22 cellular contexts compared by ENCODE assay signal in genomic region chr5:138737494-138738265, GRCh38. TPM values are rescaled to one million over a fixed set of nuclear protein-coding genes. Genes with fewer than 3 reads are reported as not detected.
DNase-seq lines count a peak whose midpoint lies in the region; ATAC-seq and TF ChIP-seq lines count a peak whose summit lies in the region.
"Had no signal": no experiment of that assay in that cellular context is flagged by ENCODE, and none has a peak within 500 bp of the region (broad histone marks: within the 10 kb centered on the region; RNA-seq: fewer than 3 reads in every experiment).

No MANE protein-coding gene starts in this region.

- no peak overlapping the region for H3K4me3 Mint-ChIP-seq in stimulated activated naive CD8-positive, alpha-beta T cell treated with anti-CD3 and anti-CD28 coated beads, Interleukin-15, Interleukin-2, amounts not matched to agents 100 ng/mL and 50 ng/mL, for 24 hours
- H3K4me3 Mint-ChIP-seq in stimulated activated naive CD8-positive, alpha-beta T cell treated with anti-CD3 and anti-CD28 coated beads, Interleukin-15, amount 100 ng/mL, for 72 hours, result no peak overlapping the region
- H3K4me3 Mint-ChIP-seq in type B pancreatic cell, result no peak overlapping the region
- H3K4me3 Mint-ChIP-seq: activated B cell treated with CpG ODN at 0.5 μM for 24 hours, endodermal cell had no signal

- H3K9me3 ChIP-seq in esophagus (ENCODE audit: control insufficient read depth in 2 of 2, insufficient read depth in 1 of 2, low read depth in 1 of 2, low read length in 1 of 2) (no peaks in the 10 kb centered on the region), heart right ventricle (no peaks in the 10 kb centered on the region)
- H3K9me3 ChIP-seq: Caco-2, sigmoid colon, transverse colon had no signal

- H3K27ac ChIP-seq in esophagus (ENCODE audit: low read depth in 2 of 2, low read length in 1 of 2) (peak overlapping the region; percentile 31 to 68), heart right ventricle (no peak overlapping the region)
- H3K27ac ChIP-seq: RWPE1, sigmoid colon, transverse colon had no signal

- TF ChIP-seq CTCF in type B pancreatic cell (conservative IDR thresholded peaks at IDR 0.05) (no peak), heart right ventricle (IDR thresholded peaks at IDR 0.05) (no peak)

- no peaks in the 10 kb centered on the region for H3K36me3 ChIP-seq in esophagus (ENCODE audit: control insufficient read depth in 2 of 2, insufficient read depth in 2 of 2, low read length in 1 of 2)
- no peaks in the 10 kb centered on the region for H3K36me3 ChIP-seq in heart right ventricle
- H3K36me3 ChIP-seq: sigmoid colon, transverse colon had no signal

- intact Hi-C loops in heart right ventricle (cut with DNase I), result loop anchor here in 1 of 10 donors (10.0 kb wide), 1 partner anchor 93 kb away; no protein-coding TSS in a partner anchor

- H3K4me3 ChIP-seq in esophagus (ENCODE audit: low read depth in 1 of 2, low read length in 2 of 2) (no peak overlapping the region), heart right ventricle (no peak overlapping the region)
- H3K4me3 ChIP-seq: sigmoid colon, transverse colon had no signal

- H3K27me3 ChIP-seq in esophagus (ENCODE audit: control insufficient read depth in 1 of 2, insufficient read depth in 2 of 2, low read length in 2 of 2) (no peaks in the 10 kb centered on the region), heart right ventricle (no peaks in the 10 kb centered on the region)
- H3K27me3 ChIP-seq: sigmoid colon, transverse colon had no signal

- H3K4me1 Mint-ChIP-seq in stimulated activated naive CD8-positive, alpha-beta T cell treated with anti-CD3 and anti-CD28 coated beads, Interleukin-15, Interleukin-2, amounts not matched to agents 100 ng/mL and 50 ng/mL, for 24 hours (ENCODE audit: low read depth), result peaks cover 41% of the 10 kb centered on the region
- peaks cover 40% of the 10 kb centered on the region for H3K4me1 Mint-ChIP-seq in stimulated activated naive CD8-positive, alpha-beta T cell treated with anti-CD3 and anti-CD28 coated beads, Interleukin-15, amount 100 ng/mL, for 72 hours
- H3K4me1 Mint-ChIP-seq in type B pancreatic cell (ENCODE audit: unreplicated experiment), result peaks cover 13% of the 10 kb centered on the region

- no peaks in the 10 kb centered on the region for H3K36me3 Mint-ChIP-seq in stimulated activated naive CD8-positive, alpha-beta T cell treated with anti-CD3 and anti-CD28 coated beads, Interleukin-15, Interleukin-2, amounts not matched to agents 100 ng/mL and 50 ng/mL, for 24 hours (ENCODE audit: low read depth)
- no peaks in the 10 kb centered on the region for H3K36me3 Mint-ChIP-seq in type B pancreatic cell

- no peak for ATAC-seq in stimulated activated naive CD8-positive, alpha-beta T cell treated with anti-CD3 and anti-CD28 coated beads, Interleukin-15, amount 100 ng/mL, for 72 hours
- peak; percentile 78 for ATAC-seq in SK-N-SH treated with all-trans-retinoic acid at 6 μM for 48 hours
- ATAC-seq in heart right ventricle, result no peak

- H3K9me3 Mint-ChIP-seq in stimulated activated naive CD8-positive, alpha-beta T cell treated with anti-CD3 and anti-CD28 coated beads, Interleukin-15, Interleukin-2, amounts not matched to agents 100 ng/mL and 50 ng/mL, for 24 hours, result no peaks in the 10 kb centered on the region
- H3K9me3 Mint-ChIP-seq in stimulated activated naive CD8-positive, alpha-beta T cell treated with anti-CD3 and anti-CD28 coated beads, Interleukin-15, amount 100 ng/mL, for 72 hours, result no peaks in the 10 kb centered on the region
- no peaks in the 10 kb centered on the region for H3K9me3 Mint-ChIP-seq in type B pancreatic cell
- H3K9me3 Mint-ChIP-seq: activated B cell treated with CpG ODN at 0.5 μM for 24 hours, endodermal cell had no signal

- H3K4me1 ChIP-seq in esophagus (ENCODE audit: control insufficient read depth in 2 of 2, insufficient read depth in 2 of 2, low read length in 1 of 2) (no peaks in the 10 kb centered on the region), heart right ventricle (peaks cover 0 to 15% (median 0%) of the 10 kb centered on the region in 9 donors)
- H3K4me1 ChIP-seq: sigmoid colon had no signal

- DNase-seq in stimulated activated naive CD8-positive, alpha-beta T cell treated with anti-CD3 and anti-CD28 coated beads, Interleukin-15, amount 100 ng/mL, for 72 hours, result no peak
- DNase-seq in type B pancreatic cell (ENCODE audit: extremely low spot score, unreplicated experiment) (no peak), RKO (ENCODE audit: low spot score) (no peak), heart right ventricle (no peak), GM19238 (ENCODE audit: insufficient read length, low spot score) (no peak)
- DNase-seq: activated B cell treated with CpG ODN at 0.5 μM for 24 hours; activated CD4-positive, alpha-beta T cell treated with anti-CD3 and anti-CD28 coated beads, Interleukin-2, amount 50 U/mL, for 48 hours; activated CD8-positive, alpha-beta memory T cell treated with anti-CD3 and anti-CD28 coated beads, Interleukin-2, amount 50 U/mL, for 4 hours; activated effector memory CD4-positive, alpha-beta T cell treated with Interleukin-2 at 50 U/mL for 16 hours; Caco-2; cortex of kidney; DMS79; endodermal cell; NCI-H2029; NCI-H446; sigmoid colon; T-helper 9 cell; transverse colon had no signal

- peaks cover 23% of the 10 kb centered on the region for H3K27me3 Mint-ChIP-seq in stimulated activated naive CD8-positive, alpha-beta T cell treated with anti-CD3 and anti-CD28 coated beads, Interleukin-15, Interleukin-2, amounts not matched to agents 100 ng/mL and 50 ng/mL, for 24 hours
- peaks cover 30% of the 10 kb centered on the region for H3K27me3 Mint-ChIP-seq in stimulated activated naive CD8-positive, alpha-beta T cell treated with anti-CD3 and anti-CD28 coated beads, Interleukin-15, amount 100 ng/mL, for 72 hours
- no peaks in the 10 kb centered on the region for H3K27me3 Mint-ChIP-seq in type B pancreatic cell

- H3K27ac Mint-ChIP-seq in stimulated activated naive CD8-positive, alpha-beta T cell treated with anti-CD3 and anti-CD28 coated beads, Interleukin-15, Interleukin-2, amounts not matched to agents 100 ng/mL and 50 ng/mL, for 24 hours, result peak overlapping the region; percentile 55
- no peak overlapping the region for H3K27ac Mint-ChIP-seq in stimulated activated naive CD8-positive, alpha-beta T cell treated with anti-CD3 and anti-CD28 coated beads, Interleukin-15, amount 100 ng/mL, for 72 hours
- H3K27ac Mint-ChIP-seq in type B pancreatic cell, result peak overlapping the region; percentile 82
- H3K27ac Mint-ChIP-seq: activated B cell treated with CpG ODN at 0.5 μM for 24 hours, endodermal cell had no signal

- WGBS in esophagus, 2 donors, result 72 to 95% methylated on average over 2 of the region's 2 CpGs
- WGBS in heart right ventricle, 2 donors, result 90% methylated on average over 2 of the region's 2 CpGs

TF ChIP-seq in SK-N-SH treated with all-trans-retinoic acid at 6 μM for 48 hours, 23 proteins besides CTCF, POLR2A, EP300 and RAD21 (continues in another document):
- TF ChIP-seq ZFP30 (CRISPR knock-in tag; IDR thresholded peaks at IDR 0.05), result no peak
- no peak for TF ChIP-seq SNAI2 (CRISPR knock-in tag; IDR thresholded peaks at IDR 0.05)
- no peak for TF ChIP-seq ZNF565 (CRISPR knock-in tag; conservative IDR thresholded peaks at IDR 0.05; ENCODE audit: low read depth)
- no peak for TF ChIP-seq CSRNP3 (CRISPR knock-in tag; IDR thresholded peaks at IDR 0.05)
- TF ChIP-seq TOX (CRISPR knock-in tag; IDR thresholded peaks at IDR 0.05; ENCODE audit: borderline replicate concordance), result no peak
- TF ChIP-seq BACH2 (CRISPR knock-in tag; IDR thresholded peaks at IDR 0.05; ENCODE audit: borderline replicate concordance), result no peak
- no peak for TF ChIP-seq ZNF8 (CRISPR knock-in tag; IDR thresholded peaks at IDR 0.05)
- TF ChIP-seq ZNF70 (CRISPR knock-in tag; IDR thresholded peaks at IDR 0.05), result no peak
- TF ChIP-seq PPARA (CRISPR knock-in tag; IDR thresholded peaks at IDR 0.05; ENCODE audit: borderline replicate concordance), result no peak
- TF ChIP-seq ESRRG (CRISPR knock-in tag; IDR thresholded peaks at IDR 0.05), result no peak
- TF ChIP-seq, protein P1, sequence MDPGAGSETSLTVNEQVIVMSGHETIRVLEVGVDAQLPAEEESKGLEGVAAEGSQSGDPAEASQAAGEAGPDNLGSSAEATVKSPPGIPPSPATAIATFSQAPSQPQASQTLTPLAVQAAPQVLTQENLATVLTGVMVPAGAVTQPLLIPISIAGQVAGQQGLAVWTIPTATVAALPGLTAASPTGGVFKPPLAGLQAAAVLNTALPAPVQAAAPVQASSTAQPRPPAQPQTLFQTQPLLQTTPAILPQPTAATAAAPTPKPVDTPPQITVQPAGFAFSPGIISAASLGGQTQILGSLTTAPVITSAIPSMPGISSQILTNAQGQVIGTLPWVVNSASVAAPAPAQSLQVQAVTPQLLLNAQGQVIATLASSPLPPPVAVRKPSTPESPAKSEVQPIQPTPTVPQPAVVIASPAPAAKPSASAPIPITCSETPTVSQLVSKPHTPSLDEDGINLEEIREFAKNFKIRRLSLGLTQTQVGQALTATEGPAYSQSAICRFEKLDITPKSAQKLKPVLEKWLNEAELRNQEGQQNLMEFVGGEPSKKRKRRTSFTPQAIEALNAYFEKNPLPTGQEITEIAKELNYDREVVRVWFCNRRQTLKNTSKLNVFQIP (CRISPR knock-in tag; IDR thresholded peaks at IDR 0.05; ENCODE audit: borderline replicate concordance, low read depth), result no peak
- TF ChIP-seq ZFP3 (CRISPR knock-in tag; IDR thresholded peaks at IDR 0.05), result no peak

RNA-seq across cellular contexts. Expression of gene CTNNA1, which starts 15.5 kb away (rescaled TPM):
- polyA plus RNA-seq in esophagus, result 100 to 1,000 TPM; 221 to 223 TPM
- 371 and 498 TPM in 2 replicates for total RNA-seq in type B pancreatic cell (ENCODE audit: low replicate concordance)
- 100 to 1,000 TPM; 337 to 416 (median 382) TPM for total RNA-seq in heart right ventricle
- polyA plus RNA-seq in heart right ventricle, result 100 to 1,000 TPM; 128 to 213 TPM

Comparison
In these comparisons a context has a peak if more than half of its experiments do, and no peak if none do; other contexts are left out.
1. H3K27ac Mint-ChIP-seq: peak in stimulated activated naive CD8-positive, alpha-beta T cell treated with anti-CD3 and anti-CD28 coated beads, Interleukin-15, Interleukin-2, amounts not matched to agents 100 ng/mL and 50 ng/mL, for 24 hours (single experiment) and type B pancreatic cell (single experiment); none in stimulated activated naive CD8-positive, alpha-beta T cell treated with anti-CD3 and anti-CD28 coated beads, Interleukin-15, amount 100 ng/mL, for 72 hours (0 of 2).
2. H3K27ac ChIP-seq: peak in esophagus (2 of 2); none in heart right ventricle (0 of 10).